In the genomic region with DNA sequence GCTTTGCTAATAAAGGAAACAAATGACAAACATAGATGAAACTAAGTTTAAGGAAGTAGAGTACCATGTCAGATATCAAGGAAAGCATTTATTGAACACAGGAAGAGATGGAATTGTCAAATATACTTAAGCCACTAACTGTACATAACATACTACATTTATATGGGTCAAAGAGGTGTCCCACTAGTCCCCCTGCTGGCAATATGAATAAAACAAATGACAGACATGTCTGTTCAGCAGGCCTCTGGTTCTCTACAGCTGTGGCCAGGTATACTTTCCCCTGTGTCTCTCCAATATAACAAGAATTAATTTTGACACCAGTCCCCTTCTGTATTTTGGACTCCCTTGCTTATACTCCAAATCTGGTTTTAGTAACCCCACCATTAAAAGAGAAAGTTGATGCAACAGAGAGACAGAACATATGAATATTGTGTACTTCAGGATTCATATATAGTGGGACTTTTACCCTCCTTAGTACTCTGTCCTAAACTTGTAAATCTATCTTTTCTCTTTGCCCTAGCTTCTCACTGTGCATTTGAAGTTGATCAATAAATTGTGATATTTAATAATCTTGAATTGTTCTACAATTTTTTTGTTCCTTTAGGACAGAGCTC, we compare ENCODE assay signal across 8 cellular contexts. TPM values are rescaled to one million over a fixed set of nuclear protein-coding genes. Genes with fewer than 3 reads are reported as not detected.
DNase-seq lines count a peak whose midpoint lies in the region; ATAC-seq and TF ChIP-seq lines count a peak whose summit lies in the region.

No MANE protein-coding gene starts in this region.

- H3K9me3 Mint-ChIP-seq in Caco-2 (ENCODE audit: unreplicated experiment): no peaks in the 10 kb centered on the region

- no peaks in the 10 kb centered on the region for H3K27me3 ChIP-seq in Caco-2 (replicated peaks; ENCODE audit: control insufficient read depth, insufficient read depth, low read length)
- no peaks in the 10 kb centered on the region for H3K27me3 ChIP-seq in osteoblast (ENCODE audit: insufficient read depth, low read length)
- H3K27me3 ChIP-seq in thyroid gland: no peaks in the 10 kb centered on the region

- TF ChIP-seq CTCF in Caco-2 (IDR thresholded peaks at IDR 0.05; ENCODE audit: insufficient read depth in 1 of 2, low read depth in 1 of 2, low read length in 1 of 2, severe bottlenecking in 1 of 2, unreplicated experiment in 1 of 2) (peak; percentile 44 to 52), osteoblast (IDR thresholded peaks at IDR 0.05; ENCODE audit: extremely low read depth, low read depth, low read length) (peak; percentile 60), thyroid gland (IDR thresholded peaks at IDR 0.05) (peak in 3 of 6 experiments; percentile 14 to 33 (median 22))

- no peaks in the 10 kb centered on the region for H3K4me1 Mint-ChIP-seq in Caco-2 (ENCODE audit: low read depth, unreplicated experiment)

- no peak overlapping the region for H3K4me2 ChIP-seq in osteoblast (ENCODE audit: insufficient read depth, low read length)

- H3K27ac Mint-ChIP-seq in Caco-2 (ENCODE audit: unreplicated experiment): no peak overlapping the region

- H4K20me1 ChIP-seq in osteoblast (ENCODE audit: insufficient read depth, low read length): no peaks in the 10 kb centered on the region

- H3K79me2 ChIP-seq in osteoblast (ENCODE audit: insufficient read depth, low read length): no peaks in the 10 kb centered on the region

- no TSS peak for BruUV-seq in Caco-2 (replicated peaks; lab: Mats Ljungman, UMichigan)

- H3K36me3 Mint-ChIP-seq in Caco-2 (ENCODE audit: insufficient read depth, unreplicated experiment): no peaks in the 10 kb centered on the region

- H3K36me3 ChIP-seq in Caco-2 (ENCODE audit: control insufficient read depth, insufficient read depth, low read length) (no peaks in the 10 kb centered on the region), osteoblast (ENCODE audit: insufficient read depth, low read length) (no peaks in the 10 kb centered on the region), thyroid gland (no peaks in the 10 kb centered on the region)

- ATAC-seq in GM21619 (IDR thresholded peaks at IDR 0.05; ENCODE audit: unreplicated experiment): peak; percentile 74

- DNase-seq in Caco-2 (peak in 1 of 2 experiments; percentile 40), NCI-H1694 (lab: John Stamatoyannopoulos, UW) (peak; percentile 32), dedifferentiated amniotic fluid mesenchymal stem cell (ENCODE audit: extremely low spot score) (peak; percentile 51), osteoblast (ENCODE audit: insufficient read length, low spot score, missing footprints) (no peak), GM19238 (ENCODE audit: insufficient read length, low spot score) (no peak), thyroid gland (no peak)
- no peak for DNase-seq in stimulated activated CD4-positive, alpha-beta T cell treated with anti-CD3 and anti-CD28 coated beads, Interleukin-4, amount 100 ng/mL, for 4 hours

- POLR2A ChIA-PET in Caco-2 (lab: Charles Lee): no interaction called here

- H3K4me1 ChIP-seq in Caco-2 (no peaks in the 10 kb centered on the region; the same call in none of the 2 replicates), osteoblast (ENCODE audit: insufficient read depth, low read length) (no peaks in the 10 kb centered on the region), thyroid gland (no peaks in the 10 kb centered on the region)

- no peak for TF ChIP-seq POLR2A in thyroid gland (IDR thresholded peaks at IDR 0.05)

- H3K4me3 ChIP-seq in Caco-2 (ENCODE audit: low read depth, low read length) (no peak overlapping the region), osteoblast (ENCODE audit: insufficient read depth, low read length) (no peak overlapping the region), thyroid gland (replicated peaks in 1 of 3) (no peak overlapping the region)

- H3K9me3 ChIP-seq in Caco-2 (no peaks in the 10 kb centered on the region), osteoblast (ENCODE audit: low read depth, low read length) (no peaks in the 10 kb centered on the region), thyroid gland (no peaks in the 10 kb centered on the region)

- intact Hi-C loops in Caco-2 (cut with micrococcal nuclease; ENCODE audit: unreplicated experiment): loop anchor here (1.0 kb wide), 1 partner anchor 253 kb away; no protein-coding TSS in a partner anchor
- intact Hi-C loops in thyroid gland (cut with DNase I): no loop called here

- no peak overlapping the region for H3K4me3 Mint-ChIP-seq in Caco-2 (ENCODE audit: unreplicated experiment)

- no peak overlapping the region for H3K27ac ChIP-seq in osteoblast (ENCODE audit: low read depth, low read length)
- H3K27ac ChIP-seq in thyroid gland: no peak overlapping the region

- no peaks in the 10 kb centered on the region for H3K27me3 Mint-ChIP-seq in Caco-2 (ENCODE audit: insufficient read depth, unreplicated experiment)

- no peak overlapping the region for H2AFZ ChIP-seq in osteoblast (ENCODE audit: low read length)

- CTCF ChIA-PET in Caco-2 (lab: Charles Lee): no interaction called here

RNA-seq across cellular contexts. Expression of gene CD36, which starts 42.9 kb away (rescaled TPM):
- total RNA-seq in Caco-2 (2022): not detected in 2 replicates
- total RNA-seq in osteoblast: 22.8 and 39.8 TPM in 2 replicates
- 100 to 1,000 TPM; 137 to 244 (median 155) TPM for total RNA-seq in thyroid gland

Comparison
In these comparisons a context has a peak if more than half of its experiments do, and no peak if none do; other contexts are left out.
1. DNase-seq: peak in NCI-H1694 (single experiment) and dedifferentiated amniotic fluid mesenchymal stem cell (single experiment); none in osteoblast (single experiment), GM19238 (single experiment), stimulated activated CD4-positive, alpha-beta T cell treated with anti-CD3 and anti-CD28 coated beads, Interleukin-4, amount 100 ng/mL, for 4 hours (0 of 2) and thyroid gland (0 of 2).
2. RNA of gene CD36, which starts 42.9 kb away (total RNA-seq): 137 to 244 TPM in thyroid gland and 22.8 to 39.8 TPM in osteoblast; not detected in Caco-2; every median in the first group is over 10 times any median in the second.